In the genomic region with DNA sequence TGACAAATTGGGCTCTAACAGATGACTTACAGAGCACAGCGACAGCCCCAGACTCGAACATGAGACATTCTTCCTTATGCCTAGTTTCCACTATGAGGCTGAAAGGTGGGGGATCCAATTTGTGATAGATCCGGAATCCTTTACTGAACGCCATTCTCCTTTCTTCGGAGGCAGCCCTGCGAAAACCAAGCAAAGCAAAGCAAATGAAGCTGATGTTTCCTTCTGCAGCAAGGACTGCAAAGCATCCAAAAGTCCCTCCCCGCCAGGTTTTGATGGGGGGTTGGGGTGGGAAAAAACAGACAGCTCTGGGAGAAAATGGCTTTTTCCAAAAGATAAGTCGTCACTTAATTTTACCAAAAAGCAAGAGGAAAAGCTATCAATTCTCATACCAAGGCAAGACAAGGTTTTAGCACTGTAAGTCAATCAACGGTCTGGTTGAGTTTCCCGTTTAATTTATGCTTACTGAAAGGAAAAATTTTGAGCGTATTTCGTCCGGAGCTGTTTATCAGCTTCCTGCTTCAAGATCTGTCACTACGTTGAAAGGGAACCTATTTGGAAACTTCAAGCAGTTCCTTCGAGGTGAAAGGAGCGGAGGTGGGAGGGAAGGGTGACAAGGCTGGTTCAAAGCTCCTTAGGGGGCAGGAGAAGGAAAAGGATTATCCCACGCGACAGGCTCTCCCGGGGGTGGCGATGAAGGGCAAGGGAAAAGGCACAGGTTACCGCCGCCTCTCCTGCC, we compare ENCODE assay signal across 8 cellular contexts.
DNase-seq lines count a peak whose midpoint lies in the region; ATAC-seq lines count a peak whose summit lies in the region.

No MANE protein-coding gene starts in this region.

- peak; percentile 20 for ATAC-seq in GM18502 (IDR thresholded peaks at IDR 0.05; ENCODE audit: poor library complexity, unreplicated experiment)

- DNase-seq in AG08395 (ENCODE audit: low spot score) (peak; percentile 37), NCI-H748 (lab: John Stamatoyannopoulos, UW; ENCODE audit: unreplicated experiment) (peak; percentile 16), globus pallidus (ENCODE audit: low spot score) (peak; percentile 29), nucleus accumbens (lab: John Stamatoyannopoulos, UW) (peak in 37 of 56 donors; percentile 1 to 68 (median 38)), cerebellar nuclear complex (lab: John Stamatoyannopoulos, UW) (no peak), NCI-H1436 (lab: John Stamatoyannopoulos, UW) (no peak)
- peak; percentile 4 for DNase-seq in activated T-helper 9 cell treated with anti-CD3 and anti-CD28 coated beads, Interleukin-2, amount 50 U/mL, for 16 hours (ENCODE audit: low read depth)

Comparison
In these comparisons a context has a peak if more than half of its experiments do, and no peak if none do; other contexts are left out.
1. DNase-seq: peak in AG08395 (single experiment), NCI-H748 (single experiment), activated T-helper 9 cell treated with anti-CD3 and anti-CD28 coated beads, Interleukin-2, amount 50 U/mL, for 16 hours (single experiment), globus pallidus (single experiment) and nucleus accumbens (37 of 56); none in cerebellar nuclear complex (0 of 2) and NCI-H1436 (single experiment).